ENCODE assay signal across 8 cellular contexts in the genomic region with DNA sequence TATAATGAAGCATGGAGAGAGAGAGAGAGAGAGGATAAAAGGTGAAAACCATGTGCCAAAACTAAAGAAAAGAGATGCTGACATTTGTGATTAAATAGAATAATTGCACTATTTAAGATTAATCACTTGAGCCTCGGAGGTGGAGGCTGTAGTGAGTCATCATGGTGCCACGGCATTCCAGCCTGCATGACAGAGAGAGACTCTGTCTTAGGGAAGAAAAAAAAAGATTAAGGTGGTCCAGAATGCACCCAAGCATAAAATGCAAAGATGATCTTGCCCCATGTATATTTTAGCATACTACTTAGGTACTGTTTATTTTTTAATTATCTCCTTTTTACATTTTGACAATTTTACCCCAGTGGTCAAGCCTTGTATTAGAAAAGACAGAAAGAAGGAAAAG.
A peak's percentile ranks its signal among the peaks of the same experiment; 100 is the strongest.
DNase-seq lines count a peak whose midpoint lies in the region; ATAC-seq and TF ChIP-seq lines count a peak whose summit lies in the region.
"Not testable (repeated sequence)": the region's sequence is repeated elsewhere in the genome, so short reads cannot be mapped to it uniquely, and the experiment has no call there.

No MANE protein-coding gene starts in this region.

- not testable (repeated sequence) for H4K20me1 ChIP-seq in IMR-90 (ENCODE audit: insufficient read depth, low read length)

- H3K79me1 ChIP-seq in IMR-90 (ENCODE audit: low read depth in 1 of 2, low read length in 2 of 2): not testable (repeated sequence)

- in situ Hi-C loops in IMR-90 (cut with MboI; ENCODE audit: low sequenced_read_pairs); astrocyte of the cerebellum (cut with HindIII; ENCODE audit: low sequenced_read_pairs): not testable (repeated sequence)

- H4K91ac ChIP-seq in IMR-90 (ENCODE audit: insufficient read depth, low read depth, low read length): not testable (repeated sequence)

- not testable (repeated sequence) for H2BK5ac ChIP-seq in IMR-90 (ENCODE audit: low read depth, low read length, poor library complexity, severe bottlenecking)

- not testable (repeated sequence) for H4K5ac ChIP-seq in IMR-90 (ENCODE audit: low read depth, low read length)

- not testable (repeated sequence) for H2AFZ ChIP-seq in IMR-90 (replicated peaks; ENCODE audit: low read length, poor library complexity)

- H3K56ac ChIP-seq in IMR-90 (ENCODE audit: extremely low read depth, insufficient read depth, low read length): not testable (repeated sequence)

- dilution Hi-C loops in IMR-90 (cut with HindIII; ENCODE audit: low sequenced_read_pairs, unreplicated experiment): not testable (repeated sequence)

- not testable (repeated sequence) for H3K18ac ChIP-seq in IMR-90 (ENCODE audit: low read depth, low read length)

- not testable (repeated sequence) for H3K4me2 ChIP-seq in IMR-90 (ENCODE audit: low read depth, low read length)

- not testable (repeated sequence) for TF ChIP-seq POLR2A in IMR-90 (IDR thresholded peaks at IDR 0.05; ENCODE audit: low read depth, low read length)

- not testable (repeated sequence) for H3K4me3 ChIP-seq in IMR-90 (ENCODE audit: insufficient read depth, low read depth, low read length); astrocyte of the cerebellum (ENCODE audit: low read depth, low read length); choroid plexus epithelial cell (ENCODE audit: low read depth, low read length)

- not testable (repeated sequence) for H4K8ac ChIP-seq in IMR-90 (ENCODE audit: low read depth in 2 of 2, low read length in 2 of 2)

- not testable (repeated sequence) for H3K36me3 ChIP-seq in IMR-90 (ENCODE audit: control insufficient read depth, insufficient read depth, low read length)

- H3K9me1 ChIP-seq in IMR-90 (ENCODE audit: insufficient read depth, low read length): not testable (repeated sequence)

- H2AK9ac ChIP-seq in IMR-90 (replicated peaks; ENCODE audit: low read depth, low read length, poor library complexity): not testable (repeated sequence)

- H2AK5ac ChIP-seq in IMR-90 (ENCODE audit: low read depth, low read length): not testable (repeated sequence)

- H3K4me1 ChIP-seq in IMR-90 (ENCODE audit: control insufficient read depth, insufficient read depth, low read length): not testable (repeated sequence)

- H3K23ac ChIP-seq in IMR-90 (ENCODE audit: low read depth, low read length): not testable (repeated sequence)

- no CpG with 5 or more reads among the region's 2 CpGs for WGBS in IMR-90 (ENCODE audit: extremely low coverage in 2 of 2, insufficient read length in 1 of 2), 2 experiments

- BruUV-seq in IMR-90 (replicated peaks; lab: Mats Ljungman, UMichigan): not testable (repeated sequence)

- not testable (repeated sequence) for TF ChIP-seq RAD21 in IMR-90 (IDR thresholded peaks at IDR 0.05; ENCODE audit: low read length)

- DNase-seq in EL: peak; percentile 41
- peak; percentile 28 for DNase-seq in IMR-90
- peak; percentile 9 for DNase-seq in RKO (ENCODE audit: low spot score)
- DNase-seq in astrocyte of the cerebellum (ENCODE audit: low read depth): peak; percentile 12
- DNase-seq in choroid plexus epithelial cell (ENCODE audit: low read depth): peak; percentile 35
- peak; percentile 0 for DNase-seq in fibroblast of peridontal ligament (ENCODE audit: extremely low read depth)
- DNase-seq in iris pigment epithelial cell (ENCODE audit: low read depth): peak; percentile 12
- peak; percentile 46 for DNase-seq in renal cortical epithelial cell (ENCODE audit: low read depth)

- CTCF ChIA-PET in IMR-90 (lab: Yijun Ruan, JAX): not testable (repeated sequence)

- not testable (repeated sequence) for TF ChIP-seq CTCF in IMR-90 (conservative IDR thresholded peaks at IDR 0.05; ENCODE audit: low read depth, low read length); astrocyte of the cerebellum (IDR thresholded peaks at IDR 0.05; ENCODE audit: low read depth, low read length, missing control alignments); choroid plexus epithelial cell (conservative IDR thresholded peaks at IDR 0.05; ENCODE audit: low read depth, low read length)

- intact Hi-C loops in IMR-90 (cut with micrococcal nuclease): not testable (repeated sequence)

- not testable (repeated sequence) for H3K4ac ChIP-seq in IMR-90 (ENCODE audit: low read depth, low read length)

- not testable (repeated sequence) for H2BK120ac ChIP-seq in IMR-90 (ENCODE audit: low read depth, low read length)

- not testable (repeated sequence) for H3K9ac ChIP-seq in IMR-90 (ENCODE audit: low read depth, low read length)

- H3K9me3 ChIP-seq in IMR-90 (ENCODE audit: control insufficient read depth, insufficient read depth, low read length): not testable (repeated sequence)

- POLR2A ChIA-PET in IMR-90 (lab: Charles Lee; ENCODE audit: unreplicated experiment): not testable (repeated sequence)

- not testable (repeated sequence) for H2BK15ac ChIP-seq in IMR-90 (ENCODE audit: low read depth, low read length)

- not testable (repeated sequence) for H3K14ac ChIP-seq in IMR-90 (replicated peaks; ENCODE audit: low read depth, low read length)

- H3K27ac ChIP-seq in IMR-90 (ENCODE audit: insufficient read depth, low read length): not testable (repeated sequence)

- not testable (repeated sequence) for H3K27me3 ChIP-seq in IMR-90 (ENCODE audit: control insufficient read depth, insufficient read depth, low read length)

- not testable (repeated sequence) for H2BK20ac ChIP-seq in IMR-90 (ENCODE audit: low read depth, low read length)

- ATAC-seq in IMR-90 (ENCODE audit: low read depth): not testable (repeated sequence)
